In genomic region chr14:88554458-88555286, GRCh38 we compare ENCODE assay signal across 8 cellular contexts. TPM values are rescaled to one million over a fixed set of nuclear protein-coding genes. Genes with fewer than 3 reads are reported as not detected.
A peak's percentile ranks its signal among the peaks of the same experiment; 100 is the strongest.
DNase-seq lines count a peak whose midpoint lies in the region; ATAC-seq and TF ChIP-seq lines count a peak whose summit lies in the region.

Gene PTPN21, minus strand, starts transcription at chr14:88555007. Its CDS starts 4,590 bp downstream, at chr14:88550417.

- intact Hi-C loops in cardiac septum (cut with DNase I): no loop called here

- peak within 1 kb of the TSS; percentile 65 for H3K27ac ChIP-seq in C4-2B
- H3K27ac ChIP-seq in angular gyrus (ENCODE audit: low read depth, low read length): peak within 1 kb of the TSS; percentile 16

- peak; percentile 6 for DNase-seq in NCI-H146 treated with DMSO at 0.1 percent for 48 hours (lab: John Stamatoyannopoulos, UW; ENCODE audit: unreplicated experiment)
- DNase-seq in cardiac septum (ENCODE audit: low spot score): peak; percentile 87
- no peak for DNase-seq in omental fat pad (ENCODE audit: low spot score)
- DNase-seq in OCI-M1 (lab: John Stamatoyannopoulos, UW): no peak

- ATAC-seq in GM19025 (IDR thresholded peaks at IDR 0.05; ENCODE audit: low read depth, unreplicated experiment) (peak; percentile 41), omental fat pad (ENCODE audit: low FRiP score) (peak; percentile 87), GM19328 (IDR thresholded peaks at IDR 0.05; ENCODE audit: unreplicated experiment) (no peak)

- TF ChIP-seq CTCF in C4-2B (conservative IDR thresholded peaks at IDR 0.05) (no peak), omental fat pad (IDR thresholded peaks at IDR 0.05) (no peak)

RNA-seq across cellular contexts. Expression of gene PTPN21, which starts in this region (rescaled TPM):
- total RNA-seq in cardiac septum: 56.8 TPM
- total RNA-seq in omental fat pad: 10 to 100 TPM in 3 of 4 donors, 1 to 10 TPM in 1; 9.1 to 19.7 (median 14.8) TPM

Comparison
In these comparisons a context has a peak if more than half of its experiments do, and no peak if none do; other contexts are left out.
1. DNase-seq: peak in NCI-H146 treated with DMSO at 0.1 percent for 48 hours (single experiment) and cardiac septum (single experiment); none in omental fat pad (single experiment) and OCI-M1 (single experiment).